Comparison of ENCODE assay signal across 27 cellular contexts in genomic region chr14:65429757-65430156, GRCh38.
"Had no signal": no experiment of that assay in that cellular context is flagged by ENCODE, and none has a peak within 500 bp of the region (broad histone marks: within the 10 kb centered on the region; RNA-seq: fewer than 3 reads in every experiment).

No MANE protein-coding gene starts in this region.

- H3K9me3 ChIP-seq: body of pancreas had no signal

- DNase-seq: activated CD4-positive, alpha-beta memory T cell treated with anti-CD3 and anti-CD28 coated beads, Interleukin-2, amount 10 ng/mL, durations not matched to agents 7 days and 5 days; activated CD4-positive, alpha-beta T cell treated with anti-CD3 and anti-CD28 coated beads for 36 hours; activated CD4-positive, alpha-beta T cell treated with anti-CD3 and anti-CD28 coated beads, Interleukin-2, amount 10 ng/mL, durations not matched to agents 24 days and 14 days; activated CD4-positive, alpha-beta T cell treated with anti-CD3 and anti-CD28 coated beads, Interleukin-2, amount 50 U/mL, for 4 hours; activated CD4-positive, CD25-positive, alpha-beta regulatory T cell; activated CD4-positive, CD25-positive, alpha-beta regulatory T cell treated with anti-CD3 and anti-CD28 coated beads, Interleukin-2, amount 50 U/mL, for 72 hours; activated CD8-positive, alpha-beta memory T cell treated with anti-CD3 and anti-CD28 coated beads, Interleukin-2, amount 50 U/mL, for 48 hours; activated gamma-delta T cell; activated naive CD4-positive, alpha-beta T cell; activated naive CD4-positive, alpha-beta T cell treated with anti-CD3 and anti-CD28 coated beads, Interleukin-2, amount 10 ng/mL, durations not matched to agents 7 days and 5 days; activated T-cell treated with anti-CD3 and anti-CD28 coated beads for 4 hours; activated T-cell treated with anti-CD3 and anti-CD28 coated beads, Interleukin-2, amount 50 U/mL, for 24 hours; activated T-cell treated with anti-CD3 and anti-CD28 coated beads, Interleukin-2, amount 50 U/mL, for 72 hours; amniotic stem cell; anterior cingulate cortex; body of pancreas; caudate nucleus; cerebellar nuclear complex; dorsolateral prefrontal cortex; effector memory CD4-positive, alpha-beta T cell; endodermal cell; foreskin fibroblast; head of caudate nucleus; T-helper 2 cell had no signal

- ATAC-seq: activated CD4-positive, alpha-beta T cell treated with anti-CD3 and anti-CD28 coated beads for 36 hours; activated T-cell treated with anti-CD3 and anti-CD28 coated beads, Interleukin-2, amount 50 U/mL, for 72 hours; body of pancreas; esophagus mucosa had no signal

- H3K27me3 ChIP-seq: body of pancreas, dorsolateral prefrontal cortex had no signal

- H3K4me1 ChIP-seq: body of pancreas had no signal

- H3K4me3 ChIP-seq: body of pancreas, coronary artery, dorsolateral prefrontal cortex had no signal

- FAIRE-seq: frontal cortex had no signal

- H3K27ac ChIP-seq: body of pancreas, coronary artery, dorsolateral prefrontal cortex had no signal
